Comparison of ENCODE assay signal across 9 cellular contexts in the genomic region with DNA sequence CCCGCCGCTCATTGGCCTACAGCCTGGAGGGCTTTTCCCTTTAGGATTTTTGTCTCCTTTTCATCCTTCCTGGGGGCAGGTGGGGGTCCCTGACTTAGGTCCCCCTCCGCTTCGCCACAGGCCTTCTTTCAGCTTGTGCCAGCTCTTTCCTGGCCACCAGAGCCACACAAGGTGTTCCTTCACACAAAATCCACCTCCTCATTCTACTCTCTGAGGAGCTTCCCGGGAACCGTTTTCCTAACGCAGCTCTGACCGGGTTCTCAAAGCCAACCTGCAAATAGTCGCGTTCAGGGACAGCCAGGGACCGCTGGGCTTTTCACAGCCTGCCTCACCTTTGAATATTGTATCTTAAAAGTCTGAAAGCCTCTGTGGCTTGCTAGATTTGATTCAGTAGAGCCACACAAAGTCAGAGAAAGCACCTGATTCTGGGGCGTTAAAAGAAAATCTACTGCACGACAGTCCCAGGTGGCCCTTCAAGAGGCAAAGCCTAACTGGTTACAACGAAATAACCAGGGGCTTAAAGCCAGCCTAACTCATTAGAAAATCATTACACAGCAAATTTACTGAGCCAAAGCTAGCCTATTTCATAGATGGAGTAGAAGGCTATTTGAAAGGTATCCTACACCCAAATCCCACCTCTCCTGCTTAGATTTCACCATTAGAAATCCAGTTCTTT. TPM values are rescaled to one million over a fixed set of nuclear protein-coding genes. Genes with fewer than 3 reads are reported as not detected.
A peak's percentile ranks its signal among the peaks of the same experiment; 100 is the strongest.
DNase-seq lines count a peak whose midpoint lies in the region; ATAC-seq and TF ChIP-seq lines count a peak whose summit lies in the region.
"Had no signal": no experiment of that assay in that cellular context is flagged by ENCODE, and none has a peak within 500 bp of the region (broad histone marks: within the 10 kb centered on the region; RNA-seq: fewer than 3 reads in every experiment).

No MANE protein-coding gene starts in this region.

- peak overlapping the region; percentile 10; the same call in 1 of the 2 replicates for H2AFZ ChIP-seq in KMS-11 (ENCODE audit: low read depth)

- no peak overlapping the region; the same call in 1 of the 2 replicates for H3K4me2 ChIP-seq in KMS-11

- H3K4me1 Mint-ChIP-seq in effector memory CD8-positive, alpha-beta T cell (ENCODE audit: low read depth in 2 of 2), result peaks cover 0 to 2% of the 10 kb centered on the region in 2 donors
- peaks cover 75% of the 10 kb centered on the region for H3K4me1 Mint-ChIP-seq in nephron

- no peaks in the 10 kb centered on the region for H3K9me3 ChIP-seq in BE2C

- H3K27ac Mint-ChIP-seq in effector memory CD8-positive, alpha-beta T cell, result no peak overlapping the region
- H3K27ac Mint-ChIP-seq in nephron, result peak overlapping the region; percentile 66 to 84 (median 83)

- H4K20me1 ChIP-seq in KMS-11 (ENCODE audit: insufficient read depth), result no peaks in the 10 kb centered on the region

- peak overlapping the region; percentile 41 to 64 for H3K4me3 Mint-ChIP-seq in effector memory CD8-positive, alpha-beta T cell
- peak overlapping the region; percentile 94 to 96 (median 96) for H3K4me3 Mint-ChIP-seq in nephron

- H3K27ac ChIP-seq in KMS-11, result no peak overlapping the region

- H3K4me3 ChIP-seq in BE2C (ENCODE audit: low read depth, low read length), result peak overlapping the region; percentile 52
- H3K4me3 ChIP-seq in KMS-11 (IDR thresholded peaks at IDR 0.05; ENCODE audit: insufficient read depth, low read depth, low read length), result no peak overlapping the region

- no peaks in the 10 kb centered on the region for H3K27me3 ChIP-seq in BE2C
- no peaks in the 10 kb centered on the region for H3K27me3 ChIP-seq in KMS-11 (ENCODE audit: insufficient read depth, low read depth)

- peaks cover 27 to 48% of the 10 kb centered on the region in 2 donors for H3K27me3 Mint-ChIP-seq in effector memory CD8-positive, alpha-beta T cell
- peaks cover 3% of the 10 kb centered on the region for H3K27me3 Mint-ChIP-seq in nephron (ENCODE audit: low read depth)

- no peaks in the 10 kb centered on the region for H3K9me3 Mint-ChIP-seq in effector memory CD8-positive, alpha-beta T cell
- no peaks in the 10 kb centered on the region for H3K9me3 Mint-ChIP-seq in nephron

- no peak overlapping the region for H3K9ac ChIP-seq in KMS-11

- no peaks in the 10 kb centered on the region for H3K79me2 ChIP-seq in KMS-11 (ENCODE audit: insufficient read depth, low read depth)

- POLR2A ChIA-PET in HEK293T (lab: Yijun Ruan, JAX), result interaction anchor here (0.7 kb wide), 1 partner anchor 382 kb away, joined by 3 read pairs; no protein-coding TSS in a partner anchor

- H3K4me1 ChIP-seq in BE2C (no peaks in the 10 kb centered on the region), KMS-11 (ENCODE audit: low read depth, poor library complexity, severe bottlenecking) (no peaks in the 10 kb centered on the region)

- CTCF ChIA-PET in HEK293T (lab: Yijun Ruan, JAX), result interaction anchor here (0.6 to 1.4 kb wide), 4 partner anchors 13 to 41 kb away, joined by 3 to 8 read pairs (median 3); no protein-coding TSS in a partner anchor

- ATAC-seq in effector memory CD8-positive, alpha-beta T cell (replicated peaks), result no peak

- no peak for TF ChIP-seq CTCF in BE2C (IDR thresholded peaks at IDR 0.05; ENCODE audit: low read depth, low read length)
- no peak for TF ChIP-seq CTCF in KMS-11 (conservative IDR thresholded peaks at IDR 0.05; ENCODE audit: low read depth, low read length)
- no peak for TF ChIP-seq CTCF in nephron (IDR thresholded peaks at IDR 0.05; ENCODE audit: unreplicated experiment in 3 of 3)

- peaks cover 2% of the 10 kb centered on the region for H3K36me3 Mint-ChIP-seq in effector memory CD8-positive, alpha-beta T cell (ENCODE audit: insufficient read depth)
- H3K36me3 Mint-ChIP-seq in nephron (ENCODE audit: low read depth), result no peaks in the 10 kb centered on the region

- H3K36me3 ChIP-seq in BE2C, result no peaks in the 10 kb centered on the region
- H3K36me3 ChIP-seq in KMS-11 (ENCODE audit: insufficient read depth), result no peaks in the 10 kb centered on the region

- in situ Hi-C loops in G401 (cut with HindIII; ENCODE audit: low sequenced_read_pairs), result no loop called here

- DNase-seq in BE2C (no peak), NCI-H2029 treated with DMSO at 0.1 percent for 48 hours (lab: John Stamatoyannopoulos, UW) (no peak), HEK293T (ENCODE audit: extremely low spot score) (no peak), G401 (ENCODE audit: low spot score) (no peak), NCI-H1105 (lab: John Stamatoyannopoulos, UW) (no peak)
- no peak for DNase-seq in effector memory CD8-positive, alpha-beta T cell
- DNase-seq: effector CD4-positive, alpha-beta T cell had no signal

TF ChIP-seq in HEK293T, 16 proteins besides CTCF, POLR2A, EP300 and RAD21:
- TF ChIP-seq ARNT (IDR thresholded peaks at IDR 0.05), result no peak

RNA-seq across cellular contexts. Expression of gene GPC3, which starts 0.8 kb away (rescaled TPM):
- 0.54 TPM for polyA plus RNA-seq in BE2C (2012; ENCODE audit: insufficient read depth, insufficient read length, low read depth)
- 730 and 743 TPM in 2 replicates for total RNA-seq in G401 (2014; rRNA removed; shearing (Covaris generic))

Comparison
In these comparisons a context has a peak if more than half of its experiments do, and no peak if none do; other contexts are left out.
1. H3K27ac Mint-ChIP-seq: peak in nephron (3 of 3); none in effector memory CD8-positive, alpha-beta T cell (0 of 2).